8 cellular contexts compared by ENCODE assay signal in the genomic region with DNA sequence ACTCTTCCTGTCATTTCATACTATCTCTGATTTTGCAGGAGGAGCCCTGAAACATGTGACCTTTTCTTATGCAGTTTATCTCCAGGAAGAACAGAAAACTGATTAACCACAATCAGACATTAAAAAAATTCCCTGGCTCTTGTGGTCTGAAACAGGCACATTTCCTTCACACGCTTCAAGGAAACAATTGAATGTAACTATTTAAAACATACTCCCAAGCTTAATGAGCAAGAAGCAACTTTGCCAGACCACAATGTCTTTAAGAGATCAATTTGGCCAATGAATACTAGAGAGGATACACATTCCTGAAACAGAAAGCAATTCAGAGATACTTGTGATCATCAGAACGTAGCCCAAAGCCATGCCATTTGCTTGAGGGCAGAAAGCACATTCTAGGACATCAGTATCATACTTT.
DNase-seq lines count a peak whose midpoint lies in the region; ATAC-seq, FAIRE-seq and TF ChIP-seq lines count a peak whose summit lies in the region.

No MANE protein-coding gene starts in this region.

- no peak for TF ChIP-seq CTCF in Caco-2 (IDR thresholded peaks at IDR 0.05; ENCODE audit: insufficient read depth in 1 of 2, low read depth in 1 of 2, low read length in 1 of 2, severe bottlenecking in 1 of 2, unreplicated experiment in 1 of 2)

- H3K9me3 ChIP-seq in Caco-2 = no peaks in the 10 kb centered on the region
- no peaks in the 10 kb centered on the region for H3K9me3 ChIP-seq in MG63

- no TSS peak for BruUV-seq in Caco-2 (replicated peaks; lab: Mats Ljungman, UMichigan)

- no peak for TF ChIP-seq POLR2A in GM12892 (IDR thresholded peaks at IDR 0.05; ENCODE audit: low read depth, low read length)

- H3K27me3 ChIP-seq in Caco-2 (replicated peaks; ENCODE audit: control insufficient read depth, insufficient read depth, low read length) (no peaks in the 10 kb centered on the region), MG63 (no peaks in the 10 kb centered on the region)

- FAIRE-seq in GM12892 (lab: Jason Lieb, UNC) = peak; percentile 73

- H3K4me3 ChIP-seq in Caco-2 (ENCODE audit: low read depth, low read length) (no peak overlapping the region), MG63 (no peak overlapping the region)

- POLR2A ChIA-PET in naive thymus-derived CD8-positive, alpha-beta T cell (lab: Charles Lee) = interaction anchor here (0.8 to 3.8 kb wide), 7 partner anchors 9 to 64 kb away, joined by 3 to 19 read pairs (median 4); a partner anchor contains a TSS
- POLR2A ChIA-PET in Caco-2 (lab: Charles Lee) = no interaction called here

- peaks cover 93% of the 10 kb centered on the region for H3K4me1 Mint-ChIP-seq in activated naive CD8-positive, alpha-beta T cell treated with anti-CD3 and anti-CD28 coated beads for 36 hours
- peaks cover 62 to 96% (median 94%) of the 10 kb centered on the region in 4 donors for H3K4me1 Mint-ChIP-seq in naive thymus-derived CD8-positive, alpha-beta T cell
- peaks cover 24% of the 10 kb centered on the region for H3K4me1 Mint-ChIP-seq in Caco-2 (ENCODE audit: low read depth, unreplicated experiment)

- ATAC-seq in HG02610 (IDR thresholded peaks at IDR 0.05; ENCODE audit: unreplicated experiment) = peak; percentile 56
- no peak for ATAC-seq in naive thymus-derived CD8-positive, alpha-beta T cell

- intact Hi-C loops in Caco-2 (cut with micrococcal nuclease; ENCODE audit: unreplicated experiment) = no loop called here

- H3K27me3 Mint-ChIP-seq in activated naive CD8-positive, alpha-beta T cell treated with anti-CD3 and anti-CD28 coated beads for 36 hours = no peaks in the 10 kb centered on the region
- H3K27me3 Mint-ChIP-seq in naive thymus-derived CD8-positive, alpha-beta T cell = no peaks in the 10 kb centered on the region
- no peaks in the 10 kb centered on the region for H3K27me3 Mint-ChIP-seq in Caco-2 (ENCODE audit: insufficient read depth, unreplicated experiment)

- CTCF ChIA-PET in Caco-2 (lab: Charles Lee) = no interaction called here

- peaks cover 4% of the 10 kb centered on the region for H3K9me3 Mint-ChIP-seq in activated naive CD8-positive, alpha-beta T cell treated with anti-CD3 and anti-CD28 coated beads for 36 hours
- H3K9me3 Mint-ChIP-seq in naive thymus-derived CD8-positive, alpha-beta T cell = no peaks in the 10 kb centered on the region
- no peaks in the 10 kb centered on the region for H3K9me3 Mint-ChIP-seq in Caco-2 (ENCODE audit: unreplicated experiment)

- peak overlapping the region; percentile 51 for H3K4me3 Mint-ChIP-seq in activated naive CD8-positive, alpha-beta T cell treated with anti-CD3 and anti-CD28 coated beads for 36 hours
- peak overlapping the region; percentile 40 to 87 (median 74) for H3K4me3 Mint-ChIP-seq in naive thymus-derived CD8-positive, alpha-beta T cell
- H3K4me3 Mint-ChIP-seq in Caco-2 (ENCODE audit: unreplicated experiment) = no peak overlapping the region

- H3K27ac Mint-ChIP-seq in activated naive CD8-positive, alpha-beta T cell treated with anti-CD3 and anti-CD28 coated beads for 36 hours = peak overlapping the region; percentile 99
- H3K27ac Mint-ChIP-seq in naive thymus-derived CD8-positive, alpha-beta T cell = peak overlapping the region; percentile 80 to 98 (median 96)
- H3K27ac Mint-ChIP-seq in Caco-2 (ENCODE audit: unreplicated experiment) = no peak overlapping the region

- H3K4me1 ChIP-seq in Caco-2 = peaks cover 42% of the 10 kb centered on the region

- DNase-seq in GM12892 (ENCODE audit: insufficient read length) (no peak), Caco-2 (no peak), NCI-H146 (lab: John Stamatoyannopoulos, UW) (no peak), MG63 (no peak)
- DNase-seq in activated naive CD8-positive, alpha-beta T cell treated with anti-CD3 and anti-CD28 coated beads for 36 hours = no peak
- no peak for DNase-seq in naive thymus-derived CD8-positive, alpha-beta T cell
- no peak for DNase-seq in stimulated activated naive CD4-positive, alpha-beta T cell treated with Interleukin-2 at 50 U/mL for 16 hours (lab: John Stamatoyannopoulos, UW)

- no peaks in the 10 kb centered on the region for H3K36me3 ChIP-seq in Caco-2 (ENCODE audit: control insufficient read depth, insufficient read depth, low read length)
- H3K36me3 ChIP-seq in MG63 = no peaks in the 10 kb centered on the region

- H3K36me3 Mint-ChIP-seq in activated naive CD8-positive, alpha-beta T cell treated with anti-CD3 and anti-CD28 coated beads for 36 hours = peaks cover 55% of the 10 kb centered on the region
- peaks cover 0 to 8% (median 6%) of the 10 kb centered on the region in 3 donors for H3K36me3 Mint-ChIP-seq in naive thymus-derived CD8-positive, alpha-beta T cell
- peaks cover 5% of the 10 kb centered on the region for H3K36me3 Mint-ChIP-seq in Caco-2 (ENCODE audit: insufficient read depth, unreplicated experiment)
